In the genomic region with DNA sequence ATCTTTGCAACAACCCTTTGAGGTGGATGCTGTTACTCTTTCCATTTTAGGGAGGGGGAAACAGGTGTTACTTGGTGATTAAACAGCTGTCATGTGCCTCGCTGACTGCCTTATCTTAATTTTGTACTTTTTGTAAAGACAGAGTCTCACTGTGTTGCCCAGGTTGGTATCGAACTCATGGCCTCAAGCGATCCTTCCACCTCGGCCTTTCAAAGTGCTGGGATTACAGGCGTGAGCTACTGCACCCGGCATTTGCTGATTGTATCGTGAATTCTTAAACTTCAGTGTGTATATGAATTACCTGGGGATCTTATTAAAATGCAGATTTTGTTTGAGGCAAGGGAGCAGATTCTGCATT, we compare ENCODE assay signal across 9 cellular contexts. TPM values are rescaled to one million over a fixed set of nuclear protein-coding genes. Genes with fewer than 3 reads are reported as not detected.
DNase-seq lines count a peak whose midpoint lies in the region; ATAC-seq and TF ChIP-seq lines count a peak whose summit lies in the region.
"Had no signal": no experiment of that assay in that cellular context is flagged by ENCODE, and none has a peak within 500 bp of the region (broad histone marks: within the 10 kb centered on the region; RNA-seq: fewer than 3 reads in every experiment).

No MANE protein-coding gene starts in this region.

- H3K9ac ChIP-seq in trophoblast cell (ENCODE audit: low read length): peak overlapping the region; percentile 95

- H3K18ac ChIP-seq in trophoblast cell (ENCODE audit: low read length): no peak overlapping the region

- POLR2A ChIA-PET in RWPE1 (lab: Yijun Ruan, JAX; ENCODE audit: low non-redundant PET): no interaction called here

- H2BK120ac ChIP-seq in trophoblast cell (ENCODE audit: insufficient read depth, low read length, poor library complexity): no peak overlapping the region

- peaks cover 18 to 52% (median 28%) of the 10 kb centered on the region in 3 donors for H3K4me1 ChIP-seq in esophagus squamous epithelium
- peaks cover 3 to 9% of the 10 kb centered on the region in 2 experiments for H3K4me1 ChIP-seq in trophoblast cell (ENCODE audit: control insufficient read depth in 1 of 2, insufficient read depth in 2 of 2, low read length in 2 of 2)

- intact Hi-C loops in esophagus squamous epithelium (cut with DNase I): loop anchor here (10.0 kb wide), 1 partner anchor 74 kb away; no protein-coding TSS in a partner anchor

- H3K23ac ChIP-seq in trophoblast cell (ENCODE audit: low read length): no peak overlapping the region

- peak overlapping the region; percentile 78 for H3K4me2 ChIP-seq in trophoblast cell (ENCODE audit: low read length)

- H3K4me3 ChIP-seq in esophagus squamous epithelium (peak overlapping the region; percentile 75 to 89 (median 82)), trophoblast cell (ENCODE audit: low read depth, low read length) (peak overlapping the region; percentile 97)

- H3K4ac ChIP-seq in trophoblast cell (ENCODE audit: low read depth, low read length): peak overlapping the region; percentile 10

- no peak for TF ChIP-seq POLR2A in esophagus squamous epithelium (IDR thresholded peaks at IDR 0.05)

- DNase-seq in CMK (ENCODE audit: low read depth): peak; percentile 32
- DNase-seq in RWPE1 (ENCODE audit: low spot score): no peak
- DNase-seq in esophagus squamous epithelium (lab: John Stamatoyannopoulos, UW): no peak
- no peak for DNase-seq in trophoblast cell
- no peak for DNase-seq in hypothalamus (lab: John Stamatoyannopoulos, UW)
- DNase-seq in 8988T: no peak
- no peak for DNase-seq in NCI-H524 treated with DMSO at 0.1 percent for 48 hours (lab: John Stamatoyannopoulos, UW)

- H4K8ac ChIP-seq in trophoblast cell (ENCODE audit: low read depth, low read length): no peak overlapping the region

- H2AFZ ChIP-seq in trophoblast cell (ENCODE audit: insufficient read depth, low read length, poor library complexity): no peak overlapping the region

- no peak overlapping the region for H4K12ac ChIP-seq in trophoblast cell (ENCODE audit: low read depth, low read length)

- H3K79me2 ChIP-seq in trophoblast cell (ENCODE audit: control insufficient read depth, insufficient read depth, low read length, poor library complexity): peaks cover 5% of the 10 kb centered on the region

- no peak overlapping the region for H2AK5ac ChIP-seq in trophoblast cell (ENCODE audit: low read length)

- H3K27me3 ChIP-seq in esophagus squamous epithelium (peaks cover 0 to 7% (median 0%) of the 10 kb centered on the region in 4 donors), trophoblast cell (ENCODE audit: insufficient read depth, low read length) (no peaks in the 10 kb centered on the region)

- H3K9me3 ChIP-seq in esophagus squamous epithelium (no peaks in the 10 kb centered on the region), trophoblast cell (ENCODE audit: insufficient read depth, low read depth, low read length) (no peaks in the 10 kb centered on the region)

- H3K14ac ChIP-seq in trophoblast cell (ENCODE audit: low read length): no peak overlapping the region

- no peak overlapping the region for H4K91ac ChIP-seq in trophoblast cell (ENCODE audit: low read depth, low read length)

- H3K36me3 ChIP-seq in esophagus squamous epithelium (peaks cover 0 to 22% (median 0%) of the 10 kb centered on the region in 3 donors), trophoblast cell (ENCODE audit: control insufficient read depth in 1 of 2, insufficient read depth in 2 of 2, low read length in 2 of 2) (peaks cover 2 to 3% of the 10 kb centered on the region in 2 experiments)

- no peak overlapping the region for H2BK5ac ChIP-seq in trophoblast cell (ENCODE audit: low read depth, low read length, poor library complexity)

- CTCF ChIA-PET in RWPE1 (lab: Yijun Ruan, JAX): interaction anchor here (0.6 to 2.6 kb wide), 4 partner anchors 48 to 110 kb away, joined by 3 to 32 read pairs (median 3); a partner anchor contains a TSS

- H3K79me1 ChIP-seq in trophoblast cell (ENCODE audit: low read length): peaks cover 7% of the 10 kb centered on the region

- 0% methylated on average over 6 to 7 of the region's 7 CpGs for WGBS in esophagus squamous epithelium, 2 donors
- WGBS in trophoblast cell (ENCODE audit: extremely low coverage, insufficient coverage, insufficient read length): no CpG with 5 or more reads among the region's 7 CpGs

- TF ChIP-seq CTCF in RWPE1 (conservative IDR thresholded peaks at IDR 0.05; ENCODE audit: low read depth) (peak; percentile 9; the same call in 1 of the 2 replicates), esophagus squamous epithelium (IDR thresholded peaks at IDR 0.05) (no peak)

- no peak for ATAC-seq in HG02623 (IDR thresholded peaks at IDR 0.05; ENCODE audit: unreplicated experiment)

- H2BK12ac ChIP-seq in trophoblast cell (ENCODE audit: low read length): no peak overlapping the region

- H3K27ac ChIP-seq in RWPE1: peak overlapping the region; percentile 92
- H3K27ac ChIP-seq in esophagus squamous epithelium: peak overlapping the region; percentile 95 to 98 (median 98)
- no peak overlapping the region for H3K27ac ChIP-seq in trophoblast cell (ENCODE audit: low read depth, low read length)

RNA-seq across cellular contexts. Expression of a gene that starts 0.7 kb away (rescaled TPM):
- 100 to 1,000 TPM in 1 of 4 donors, 10 to 100 TPM in 3; 52.1 to 104 (median 71.4) TPM for total RNA-seq in esophagus squamous epithelium
- 45.6 and 47.7 TPM in 2 replicates for polyA plus RNA-seq in trophoblast cell (2013)

RNA-seq across cellular contexts. Expression of a gene that starts 29.1 kb away (rescaled TPM):
- total RNA-seq in esophagus squamous epithelium: 1 to 10 TPM in 3 of 4 donors, under 1 TPM in 1; 0.34 to 2.9 (median 2.2) TPM
- polyA plus RNA-seq in trophoblast cell (2013): 3.4 and 3.9 TPM in 2 replicates

RNA-seq across cellular contexts. Expression of a gene that starts 30.6 kb away (rescaled TPM):
- 1 to 10 TPM in 1 of 4 donors, not detected in 3; 1.3 TPM for total RNA-seq in esophagus squamous epithelium
- polyA plus RNA-seq in trophoblast cell (2013): 2.5 TPM in 2 replicates
- total RNA-seq: T-helper 1 cell treated with Interleukin-12 subunit alpha and Interleukin-12 subunit beta and Interleukin-4 antibody, amounts not matched to agents 30 ng/mL and 1 ng/mL, for 36 hours had no signal
